In the genomic region with DNA sequence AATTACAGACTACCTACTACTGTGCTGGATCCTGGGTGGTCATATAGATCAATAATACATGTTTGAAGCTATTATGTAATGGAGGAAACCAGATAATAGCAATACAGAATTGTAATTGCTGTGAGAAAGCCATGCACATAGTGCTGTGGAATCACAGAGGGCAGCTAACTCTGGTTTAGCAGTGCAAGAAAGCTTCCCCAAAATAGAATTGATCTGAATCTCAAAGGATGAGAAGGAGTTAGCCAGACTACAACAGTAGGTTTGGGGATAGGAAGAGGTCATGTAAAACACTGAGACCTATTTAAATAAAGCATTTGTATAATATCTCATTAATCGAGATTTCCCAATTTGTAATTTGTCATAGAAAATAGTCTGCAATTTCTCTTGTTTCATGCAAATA, we compare ENCODE assay signal across 16 cellular contexts. TPM values are rescaled to one million over a fixed set of nuclear protein-coding genes. Genes with fewer than 3 reads are reported as not detected.
DNase-seq lines count a peak whose midpoint lies in the region; ATAC-seq and TF ChIP-seq lines count a peak whose summit lies in the region.
"Had no signal": no experiment of that assay in that cellular context is flagged by ENCODE, and none has a peak within 500 bp of the region (broad histone marks: within the 10 kb centered on the region; RNA-seq: fewer than 3 reads in every experiment).

No MANE protein-coding gene starts in this region.

- H3K9me2 ChIP-seq in Loucy (replicated peaks; ENCODE audit: low read depth, low read length) = no peaks in the 10 kb centered on the region

- peaks cover 18% of the 10 kb centered on the region for H3K36me3 Mint-ChIP-seq in activated naive CD8-positive, alpha-beta T cell
- H3K36me3 Mint-ChIP-seq in activated naive CD8-positive, alpha-beta T cell treated with anti-CD3 and anti-CD28 coated beads for 36 hours = peaks cover 50% of the 10 kb centered on the region
- peaks cover 73% of the 10 kb centered on the region for H3K36me3 Mint-ChIP-seq in activated naive CD8-positive, alpha-beta T cell treated with anti-CD3 and anti-CD28 coated beads, Interleukin-2, amount 50 U/mL, for 24 hours (ENCODE audit: low read depth)
- peaks cover 26 to 32% of the 10 kb centered on the region in 2 donors for H3K36me3 Mint-ChIP-seq in stimulated activated naive B cell treated with anti-CD40 and anti-IgM and Interleukin-4, amounts not matched to agents 10 μg/mL and 1 μg/mL and 100 μg/mL, for 72 hours

- no peak for TF ChIP-seq CTCF in Loucy (conservative IDR thresholded peaks at IDR 0.05; ENCODE audit: low read length)
- TF ChIP-seq CTCF in mucosa of descending colon (IDR thresholded peaks at IDR 0.05) = no peak

- H3K4me1 Mint-ChIP-seq in activated naive CD8-positive, alpha-beta T cell (ENCODE audit: low read depth) = peaks cover 80% of the 10 kb centered on the region
- peaks cover 53% of the 10 kb centered on the region for H3K4me1 Mint-ChIP-seq in activated naive CD8-positive, alpha-beta T cell treated with anti-CD3 and anti-CD28 coated beads for 36 hours
- peaks cover 68% of the 10 kb centered on the region for H3K4me1 Mint-ChIP-seq in activated naive CD8-positive, alpha-beta T cell treated with anti-CD3 and anti-CD28 coated beads, Interleukin-2, amount 50 U/mL, for 24 hours
- peaks cover 11 to 41% of the 10 kb centered on the region in 2 donors for H3K4me1 Mint-ChIP-seq in stimulated activated naive B cell treated with anti-CD40 and anti-IgM and Interleukin-4, amounts not matched to agents 10 μg/mL and 1 μg/mL and 100 μg/mL, for 72 hours

- H3K4me3 Mint-ChIP-seq in activated naive CD8-positive, alpha-beta T cell = no peak overlapping the region
- H3K4me3 Mint-ChIP-seq in activated naive CD8-positive, alpha-beta T cell treated with anti-CD3 and anti-CD28 coated beads for 36 hours = no peak overlapping the region
- H3K4me3 Mint-ChIP-seq in activated naive CD8-positive, alpha-beta T cell treated with anti-CD3 and anti-CD28 coated beads, Interleukin-2, amount 50 U/mL, for 24 hours = no peak overlapping the region
- H3K4me3 Mint-ChIP-seq in stimulated activated naive B cell treated with anti-CD40 and anti-IgM and Interleukin-4, amounts not matched to agents 10 μg/mL and 1 μg/mL and 100 μg/mL, for 72 hours = no peak overlapping the region
- H3K4me3 Mint-ChIP-seq: IgD-negative memory B cell had no signal

- H2AFZ ChIP-seq in Loucy (ENCODE audit: low read length) = no peak overlapping the region

- H3K9me3 ChIP-seq in Loucy (ENCODE audit: insufficient read depth, low read depth, low read length) (no peaks in the 10 kb centered on the region), mucosa of descending colon (no peaks in the 10 kb centered on the region)
- H3K9me3 ChIP-seq: HAP-1, SJCRH30 had no signal

- no peak for ATAC-seq in activated naive CD8-positive, alpha-beta T cell treated with anti-CD3 and anti-CD28 coated beads, Interleukin-2, amount 50 U/mL, for 24 hours
- no peak for ATAC-seq in stimulated activated naive B cell treated with anti-CD40 and anti-IgM and Interleukin-4, amounts not matched to agents 10 μg/mL and 1 μg/mL and 100 μg/mL, for 72 hours (replicated peaks)
- ATAC-seq in mucosa of descending colon = no peak

- no peaks in the 10 kb centered on the region for H3F3A ChIP-seq in Loucy (ENCODE audit: low read depth)

- H3K36me3 ChIP-seq in Loucy (ENCODE audit: insufficient read depth, low read length) (peaks cover 59% of the 10 kb centered on the region), mucosa of descending colon (ENCODE audit: low read depth) (peaks cover 14% of the 10 kb centered on the region)

- intact Hi-C loops in mucosa of descending colon (cut with DNase I, micrococcal nuclease) = no loop called here

- peak overlapping the region; percentile 61 for H3K4me2 ChIP-seq in Loucy (ENCODE audit: low read depth, low read length, poor library complexity, severe bottlenecking)

- H3K9me3 Mint-ChIP-seq in activated naive CD8-positive, alpha-beta T cell (ENCODE audit: low read depth) = no peaks in the 10 kb centered on the region
- no peaks in the 10 kb centered on the region for H3K9me3 Mint-ChIP-seq in activated naive CD8-positive, alpha-beta T cell treated with anti-CD3 and anti-CD28 coated beads for 36 hours
- H3K9me3 Mint-ChIP-seq in activated naive CD8-positive, alpha-beta T cell treated with anti-CD3 and anti-CD28 coated beads, Interleukin-2, amount 50 U/mL, for 24 hours = no peaks in the 10 kb centered on the region
- H3K9me3 Mint-ChIP-seq in stimulated activated naive B cell treated with anti-CD40 and anti-IgM and Interleukin-4, amounts not matched to agents 10 μg/mL and 1 μg/mL and 100 μg/mL, for 72 hours = no peaks in the 10 kb centered on the region
- H3K9me3 Mint-ChIP-seq: CD4-positive, CD25-positive, alpha-beta regulatory T cell; IgD-negative memory B cell had no signal

- peaks cover 67% of the 10 kb centered on the region for H3K79me2 ChIP-seq in Loucy (ENCODE audit: insufficient read depth, low read length)

- H3K4me1 ChIP-seq in Loucy (ENCODE audit: insufficient read depth, low read length, poor library complexity, severe bottlenecking) (peaks cover 33% of the 10 kb centered on the region), mucosa of descending colon (ENCODE audit: low read depth) (no peaks in the 10 kb centered on the region)

- no peak for DNase-seq in activated naive CD8-positive, alpha-beta T cell treated with anti-CD3 and anti-CD28 coated beads for 36 hours
- no peak for DNase-seq in activated naive CD8-positive, alpha-beta T cell treated with anti-CD3 and anti-CD28 coated beads, Interleukin-2, amount 50 U/mL, for 24 hours
- no peak for DNase-seq in stimulated activated naive B cell treated with anti-CD40 and anti-IgM and Interleukin-4, amounts not matched to agents 10 μg/mL and 1 μg/mL and 100 μg/mL, for 72 hours
- DNase-seq in NCI-H1092 treated with DMSO at 0.1 percent for 48 hours (lab: John Stamatoyannopoulos, UW) = no peak
- DNase-seq in mucosa of descending colon = no peak
- DNase-seq: CD4-positive, CD25-positive, alpha-beta regulatory T cell; DMS79; Kasumi-1; NCI-H1930; NCI-H526 treated with DMSO at 0.1 percent for 48 hours; NK-92 treated with Interleukin-12 subunit alpha and Interleukin-12 subunit beta, amount 100 ng/mL, for 24 hours had no signal

- no peak overlapping the region for H3K9ac ChIP-seq in Loucy (ENCODE audit: low read depth, low read length, poor library complexity, severe bottlenecking)

- H3K27me3 ChIP-seq in Loucy (ENCODE audit: insufficient read depth, low read length, poor library complexity, severe bottlenecking) = no peaks in the 10 kb centered on the region
- H3K27me3 ChIP-seq: SJCRH30 had no signal

- peak overlapping the region; percentile 68 for H3K27ac Mint-ChIP-seq in activated naive CD8-positive, alpha-beta T cell
- H3K27ac Mint-ChIP-seq in activated naive CD8-positive, alpha-beta T cell treated with anti-CD3 and anti-CD28 coated beads for 36 hours = no peak overlapping the region
- H3K27ac Mint-ChIP-seq in activated naive CD8-positive, alpha-beta T cell treated with anti-CD3 and anti-CD28 coated beads, Interleukin-2, amount 50 U/mL, for 24 hours = peak overlapping the region; percentile 22
- peak overlapping the region; percentile 31 for H3K27ac Mint-ChIP-seq in stimulated activated naive B cell treated with anti-CD40 and anti-IgM and Interleukin-4, amounts not matched to agents 10 μg/mL and 1 μg/mL and 100 μg/mL, for 72 hours
- H3K27ac Mint-ChIP-seq: IgD-negative memory B cell had no signal

- peaks cover 77% of the 10 kb centered on the region for H4K20me1 ChIP-seq in Loucy (ENCODE audit: insufficient read depth, low read length, poor library complexity, severe bottlenecking)

- H3K27me3 Mint-ChIP-seq in activated naive CD8-positive, alpha-beta T cell = no peaks in the 10 kb centered on the region
- H3K27me3 Mint-ChIP-seq in activated naive CD8-positive, alpha-beta T cell treated with anti-CD3 and anti-CD28 coated beads for 36 hours = no peaks in the 10 kb centered on the region
- no peaks in the 10 kb centered on the region for H3K27me3 Mint-ChIP-seq in activated naive CD8-positive, alpha-beta T cell treated with anti-CD3 and anti-CD28 coated beads, Interleukin-2, amount 50 U/mL, for 24 hours
- H3K27me3 Mint-ChIP-seq in stimulated activated naive B cell treated with anti-CD40 and anti-IgM and Interleukin-4, amounts not matched to agents 10 μg/mL and 1 μg/mL and 100 μg/mL, for 72 hours = no peaks in the 10 kb centered on the region
- H3K27me3 Mint-ChIP-seq: CD4-positive, CD25-positive, alpha-beta regulatory T cell; IgD-negative memory B cell had no signal

- H3K4me3 ChIP-seq in Loucy (ENCODE audit: low read length, poor library complexity, severe bottlenecking) (no peak overlapping the region), mucosa of descending colon (no peak overlapping the region)
- H3K4me3 ChIP-seq: HAP-1, SJCRH30 had no signal

RNA-seq across cellular contexts. Expression of a gene that starts 7.5 kb away (rescaled TPM):
- total RNA-seq in activated naive CD8-positive, alpha-beta T cell treated with anti-CD3 and anti-CD28 coated beads for 36 hours = 100 to 1,000 TPM; 151 to 153 TPM
- 100 to 1,000 TPM in 1 of 3 donors, 10 to 100 TPM in 2; 63.6 to 124 (median 65.5) TPM for total RNA-seq in mucosa of descending colon
